ENCODE assay signal across 2 cellular contexts in the genomic region with DNA sequence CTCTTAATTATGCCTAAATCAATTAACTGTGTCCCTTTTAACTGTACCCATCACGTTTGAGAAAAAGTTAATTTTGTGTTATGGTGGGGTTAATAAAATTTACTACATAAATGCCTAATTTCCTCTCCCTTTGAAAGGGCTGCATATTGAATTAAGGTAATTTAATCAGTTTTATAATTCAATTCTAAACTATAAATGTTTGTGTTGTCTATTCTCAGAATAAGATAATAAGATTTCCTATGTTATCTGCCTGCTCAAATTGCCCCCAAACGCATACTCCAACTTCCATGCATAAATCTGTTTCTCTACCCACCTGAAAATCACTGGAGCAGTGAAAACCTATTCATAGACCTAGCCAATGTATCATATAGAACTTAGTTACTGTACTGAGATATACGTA.
TF ChIP-seq lines count a peak whose summit lies in the region.

No MANE protein-coding gene starts in this region.

TF ChIP-seq in HepG2, 621 proteins besides CTCF, POLR2A, EP300 and RAD21 (continued from another document):
- TF ChIP-seq CBX2 (IDR thresholded peaks at IDR 0.05; ENCODE audit: low read depth, low read length) (no peak), CBX2 (CRISPR knock-in tag; IDR thresholded peaks at IDR 0.05; ENCODE audit: low read depth) (no peak), ONECUT2 (CRISPR knock-in tag; IDR thresholded peaks at IDR 0.05) (no peak), NR2F6 (IDR thresholded peaks at IDR 0.05) (no peak), NR2F6 (CRISPR knock-in tag; IDR thresholded peaks at IDR 0.05) (no peak), NR1H2 (CRISPR knock-in tag; IDR thresholded peaks at IDR 0.05; ENCODE audit: borderline replicate concordance, low read depth) (no peak), FOXP4 (CRISPR knock-in tag; IDR thresholded peaks at IDR 0.05) (no peak)

TF ChIP-seq in SK-N-SH treated with all-trans-retinoic acid at 6 μM for 48 hours, 23 proteins besides CTCF, POLR2A, EP300 and RAD21 (continued from another document):
- TF ChIP-seq, protein P1, sequence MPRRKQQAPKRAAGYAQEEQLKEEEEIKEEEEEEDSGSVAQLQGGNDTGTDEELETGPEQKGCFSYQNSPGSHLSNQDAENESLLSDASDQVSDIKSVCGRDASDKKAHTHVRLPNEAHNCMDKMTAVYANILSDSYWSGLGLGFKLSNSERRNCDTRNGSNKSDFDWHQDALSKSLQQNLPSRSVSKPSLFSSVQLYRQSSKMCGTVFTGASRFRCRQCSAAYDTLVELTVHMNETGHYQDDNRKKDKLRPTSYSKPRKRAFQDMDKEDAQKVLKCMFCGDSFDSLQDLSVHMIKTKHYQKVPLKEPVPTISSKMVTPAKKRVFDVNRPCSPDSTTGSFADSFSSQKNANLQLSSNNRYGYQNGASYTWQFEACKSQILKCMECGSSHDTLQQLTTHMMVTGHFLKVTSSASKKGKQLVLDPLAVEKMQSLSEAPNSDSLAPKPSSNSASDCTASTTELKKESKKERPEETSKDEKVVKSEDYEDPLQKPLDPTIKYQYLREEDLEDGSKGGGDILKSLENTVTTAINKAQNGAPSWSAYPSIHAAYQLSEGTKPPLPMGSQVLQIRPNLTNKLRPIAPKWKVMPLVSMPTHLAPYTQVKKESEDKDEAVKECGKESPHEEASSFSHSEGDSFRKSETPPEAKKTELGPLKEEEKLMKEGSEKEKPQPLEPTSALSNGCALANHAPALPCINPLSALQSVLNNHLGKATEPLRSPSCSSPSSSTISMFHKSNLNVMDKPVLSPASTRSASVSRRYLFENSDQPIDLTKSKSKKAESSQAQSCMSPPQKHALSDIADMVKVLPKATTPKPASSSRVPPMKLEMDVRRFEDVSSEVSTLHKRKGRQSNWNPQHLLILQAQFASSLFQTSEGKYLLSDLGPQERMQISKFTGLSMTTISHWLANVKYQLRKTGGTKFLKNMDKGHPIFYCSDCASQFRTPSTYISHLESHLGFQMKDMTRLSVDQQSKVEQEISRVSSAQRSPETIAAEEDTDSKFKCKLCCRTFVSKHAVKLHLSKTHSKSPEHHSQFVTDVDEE (CRISPR knock-in tag; IDR thresholded peaks at IDR 0.05) = peak; percentile 96
- TF ChIP-seq, protein P2, sequence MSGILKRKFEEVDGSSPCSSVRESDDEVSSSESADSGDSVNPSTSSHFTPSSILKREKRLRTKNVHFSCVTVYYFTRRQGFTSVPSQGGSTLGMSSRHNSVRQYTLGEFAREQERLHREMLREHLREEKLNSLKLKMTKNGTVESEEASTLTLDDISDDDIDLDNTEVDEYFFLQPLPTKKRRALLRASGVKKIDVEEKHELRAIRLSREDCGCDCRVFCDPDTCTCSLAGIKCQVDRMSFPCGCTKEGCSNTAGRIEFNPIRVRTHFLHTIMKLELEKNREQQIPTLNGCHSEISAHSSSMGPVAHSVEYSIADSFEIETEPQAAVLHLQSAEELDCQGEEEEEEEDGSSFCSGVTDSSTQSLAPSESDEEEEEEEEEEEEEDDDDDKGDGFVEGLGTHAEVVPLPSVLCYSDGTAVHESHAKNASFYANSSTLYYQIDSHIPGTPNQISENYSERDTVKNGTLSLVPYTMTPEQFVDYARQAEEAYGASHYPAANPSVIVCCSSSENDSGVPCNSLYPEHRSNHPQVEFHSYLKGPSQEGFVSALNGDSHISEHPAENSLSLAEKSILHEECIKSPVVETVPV (CRISPR knock-in tag; IDR thresholded peaks at IDR 0.05) = peak; percentile 96
- TF ChIP-seq PPARA (CRISPR knock-in tag; IDR thresholded peaks at IDR 0.05; ENCODE audit: borderline replicate concordance) = peak; percentile 40; the same call in 1 of the 2 replicates
- no peak for TF ChIP-seq TOX (CRISPR knock-in tag; IDR thresholded peaks at IDR 0.05; ENCODE audit: borderline replicate concordance)
- TF ChIP-seq OSR1 (CRISPR knock-in tag; IDR thresholded peaks at IDR 0.05) = no peak
- TF ChIP-seq BACH2 (CRISPR knock-in tag; IDR thresholded peaks at IDR 0.05; ENCODE audit: borderline replicate concordance) = no peak
- peak; percentile 70 for TF ChIP-seq ZNF8 (CRISPR knock-in tag; IDR thresholded peaks at IDR 0.05)
- peak; percentile 75; the same call in 1 of the 2 replicates for TF ChIP-seq ESRRG (CRISPR knock-in tag; IDR thresholded peaks at IDR 0.05)
- peak; percentile 91 for TF ChIP-seq TCF4 (CRISPR knock-in tag; IDR thresholded peaks at IDR 0.05; ENCODE audit: borderline replicate concordance)
- TF ChIP-seq PATZ1 (CRISPR knock-in tag; IDR thresholded peaks at IDR 0.05; ENCODE audit: borderline replicate concordance) = no peak
- peak; percentile 85 for TF ChIP-seq ISL1 (CRISPR knock-in tag; IDR thresholded peaks at IDR 0.05)
- TF ChIP-seq ZC3H10 (CRISPR knock-in tag; IDR thresholded peaks at IDR 0.05) = no peak
- no peak for TF ChIP-seq CSDC2 (CRISPR knock-in tag; IDR thresholded peaks at IDR 0.05)
- peak; percentile 73 for TF ChIP-seq GLIS3 (CRISPR knock-in tag; IDR thresholded peaks at IDR 0.05)
TF ChIP-seq in SK-N-SH treated with all-trans-retinoic acid at 6 μM for 48 hours: peak in this region for 11.
